In genomic region chr2:213733893-213734292, GRCh38 we compare ENCODE assay signal across 16 cellular contexts.
DNase-seq lines count a peak whose midpoint lies in the region; ATAC-seq, FAIRE-seq and TF ChIP-seq lines count a peak whose summit lies in the region.
"Had no signal": no experiment of that assay in that cellular context is flagged by ENCODE, and none has a peak within 500 bp of the region (broad histone marks: within the 10 kb centered on the region; RNA-seq: fewer than 3 reads in every experiment).

No MANE protein-coding gene starts in this region.

- peaks cover 7% of the 10 kb centered on the region for H3K4me1 ChIP-seq in GM12878 (ENCODE audit: control insufficient read depth, insufficient read depth, low read length)
- H3K4me1 ChIP-seq: Caco-2, sigmoid colon had no signal

- in situ Hi-C loops in GM12878 (cut with MboI), result no loop called here

- FAIRE-seq in GM12878 (lab: Jason Lieb, UNC), result peak; percentile 78
- FAIRE-seq: TTC549 had no signal

- POLR2A ChIA-PET in GM12878 (lab: Charles Lee), result no interaction called here

- H3K9me3 ChIP-seq in GM12878 (replicated peaks; ENCODE audit: control insufficient read depth, insufficient read depth, low read length), result no peaks in the 10 kb centered on the region; the same call in 2 of the 3 replicates
- H3K9me3 ChIP-seq: Caco-2, sigmoid colon had no signal

- ATAC-seq in GM18909 (IDR thresholded peaks at IDR 0.05; ENCODE audit: poor library complexity, unreplicated experiment), result peak; percentile 96
- peak; percentile 84 for ATAC-seq in GM21619 (IDR thresholded peaks at IDR 0.05; ENCODE audit: unreplicated experiment)
- ATAC-seq in HG03064 (IDR thresholded peaks at IDR 0.05; ENCODE audit: low read depth, unreplicated experiment), result peak; percentile 95
- ATAC-seq in GM12878, result peak; percentile 98
- ATAC-seq: left lobe of liver had no signal

- 1% methylated on average over 3 of the region's 3 CpGs for WGBS in GM12878 (ENCODE audit: insufficient coverage, insufficient replicate concordance, low lambda C conversion rate, missing lambda C conversion rate)

- peak overlapping the region; percentile 69 for H3K4me2 ChIP-seq in GM12878 (ENCODE audit: control insufficient read depth, insufficient read depth)

- TF ChIP-seq CTCF in GM12878 (IDR thresholded peaks at IDR 0.05 in 2 of 3, conservative IDR thresholded peaks at IDR 0.05 in 1 of 3; ENCODE audit: control insufficient read depth in 2 of 3, extremely low read depth in 1 of 3, insufficient read depth in 1 of 3, low read depth in 3 of 3, low read length in 3 of 3), result no peak

- intact Hi-C loops in GM12878 (cut with micrococcal nuclease; ENCODE audit: unreplicated experiment), result loop anchor here (5.0 kb wide), 1 partner anchor 107 kb away; no protein-coding TSS in a partner anchor

- RAD21 ChIA-PET in GM12878 (lab: Charles Lee; ENCODE audit: unreplicated experiment), result interaction anchor here (1.4 kb wide), 1 partner anchor 18 kb away, joined by 7 read pairs; no protein-coding TSS in a partner anchor

- no peak overlapping the region for H3K4me3 ChIP-seq in GM12878
- H3K4me3 ChIP-seq: sigmoid colon had no signal

- no peak for TF ChIP-seq POLR2A in GM12878 (IDR thresholded peaks at IDR 0.05; ENCODE audit: low read depth, low read length)

- SMC1A ChIA-PET in GM12878 (lab: Charles Lee; ENCODE audit: uncharacterized antibody, unreplicated experiment), result interaction anchor here (1.0 to 2.2 kb wide), 6 partner anchors 10 to 50 kb away, joined by 3 to 14 read pairs (median 4); no protein-coding TSS in a partner anchor

- H3K27me3 ChIP-seq in GM12878 (replicated peaks in 1 of 2; ENCODE audit: control insufficient read depth in 2 of 2, insufficient read depth in 2 of 2, low read length in 1 of 2), result no peaks in the 10 kb centered on the region
- H3K27me3 ChIP-seq: sigmoid colon had no signal

- TF ChIP-seq RAD21 in GM12878 (IDR thresholded peaks at IDR 0.05; ENCODE audit: insufficient read depth, low read depth, low read length), result no peak

- peak overlapping the region; percentile 71 for H2AFZ ChIP-seq in GM12878 (ENCODE audit: control insufficient read depth, low read depth, low read length)

- no peaks in the 10 kb centered on the region for H3K79me2 ChIP-seq in GM12878 (ENCODE audit: control insufficient read depth, insufficient read depth, low read length)

- CTCF ChIA-PET in GM12878 (lab: Yijun Ruan, JAX), result no interaction called here

- TF ChIP-seq EP300 in GM12878 (IDR thresholded peaks at IDR 0.05; ENCODE audit: borderline replicate concordance in 1 of 2, control insufficient read depth in 1 of 2, low read depth in 2 of 2, low read length in 2 of 2), result peak; percentile 48 to 65; a peak in 1 of 4 replicates

- H3K36me3 ChIP-seq in GM12878 (ENCODE audit: control insufficient read depth in 2 of 2, insufficient read depth in 2 of 2, low read length in 1 of 2), result no peaks in the 10 kb centered on the region
- H3K36me3 ChIP-seq: sigmoid colon had no signal

- no TSS peak for BruUV-seq in GM12878 (replicated peaks; lab: Mats Ljungman, UMichigan)

- DNase-seq in GM12878 (ENCODE audit: low read depth, low spot score) (peak; percentile 59), NCI-H82 treated with DMSO at 0.1 percent for 48 hours (lab: John Stamatoyannopoulos, UW; ENCODE audit: unreplicated experiment) (no peak), kidney glomerular epithelial cell (lab: John Stamatoyannopoulos, UW) (no peak), NCI-H345 (lab: John Stamatoyannopoulos, UW) (no peak)
- DNase-seq: activated T-cell treated with anti-CD3 and anti-CD28 coated beads for 4 hours; anterior cingulate cortex; Caco-2; effector CD8-positive, alpha-beta T cell; NCI-H510A treated with DMSO at 0.1 percent for 48 hours; Right ventricle myocardium superior; sigmoid colon had no signal

- no peak overlapping the region; the same call in 1 of the 2 replicates for H3K9ac ChIP-seq in GM12878 (ENCODE audit: control insufficient read depth, insufficient read depth, low read length)

- peak overlapping the region; percentile 75 for H3K27ac ChIP-seq in GM12878 (ENCODE audit: control insufficient read depth, insufficient read depth)
- H3K27ac ChIP-seq: sigmoid colon had no signal

- H4K20me1 ChIP-seq in GM12878 (ENCODE audit: control insufficient read depth, insufficient read depth), result no peaks in the 10 kb centered on the region

TF ChIP-seq in GM12878, 131 proteins besides CTCF, POLR2A, EP300 and RAD21 (continues in another document):
- no peak for TF ChIP-seq ZNF384 (IDR thresholded peaks at IDR 0.05; ENCODE audit: borderline replicate concordance, low read depth, low read length)
- peak; percentile 60; the same call in 1 of the 2 replicates for TF ChIP-seq RUNX3 (IDR thresholded peaks at IDR 0.05; ENCODE audit: low read length)
- no peak for TF ChIP-seq CEBPB (IDR thresholded peaks at IDR 0.05; ENCODE audit: borderline replicate concordance in 1 of 2, low read depth in 2 of 2, low read length in 2 of 2)
- TF ChIP-seq NR2C1 (IDR thresholded peaks at IDR 0.05), result no peak
- TF ChIP-seq SRF (IDR thresholded peaks at IDR 0.05; ENCODE audit: low read depth in 2 of 2, low read length in 2 of 2), result no peak
- TF ChIP-seq, protein P1, sequence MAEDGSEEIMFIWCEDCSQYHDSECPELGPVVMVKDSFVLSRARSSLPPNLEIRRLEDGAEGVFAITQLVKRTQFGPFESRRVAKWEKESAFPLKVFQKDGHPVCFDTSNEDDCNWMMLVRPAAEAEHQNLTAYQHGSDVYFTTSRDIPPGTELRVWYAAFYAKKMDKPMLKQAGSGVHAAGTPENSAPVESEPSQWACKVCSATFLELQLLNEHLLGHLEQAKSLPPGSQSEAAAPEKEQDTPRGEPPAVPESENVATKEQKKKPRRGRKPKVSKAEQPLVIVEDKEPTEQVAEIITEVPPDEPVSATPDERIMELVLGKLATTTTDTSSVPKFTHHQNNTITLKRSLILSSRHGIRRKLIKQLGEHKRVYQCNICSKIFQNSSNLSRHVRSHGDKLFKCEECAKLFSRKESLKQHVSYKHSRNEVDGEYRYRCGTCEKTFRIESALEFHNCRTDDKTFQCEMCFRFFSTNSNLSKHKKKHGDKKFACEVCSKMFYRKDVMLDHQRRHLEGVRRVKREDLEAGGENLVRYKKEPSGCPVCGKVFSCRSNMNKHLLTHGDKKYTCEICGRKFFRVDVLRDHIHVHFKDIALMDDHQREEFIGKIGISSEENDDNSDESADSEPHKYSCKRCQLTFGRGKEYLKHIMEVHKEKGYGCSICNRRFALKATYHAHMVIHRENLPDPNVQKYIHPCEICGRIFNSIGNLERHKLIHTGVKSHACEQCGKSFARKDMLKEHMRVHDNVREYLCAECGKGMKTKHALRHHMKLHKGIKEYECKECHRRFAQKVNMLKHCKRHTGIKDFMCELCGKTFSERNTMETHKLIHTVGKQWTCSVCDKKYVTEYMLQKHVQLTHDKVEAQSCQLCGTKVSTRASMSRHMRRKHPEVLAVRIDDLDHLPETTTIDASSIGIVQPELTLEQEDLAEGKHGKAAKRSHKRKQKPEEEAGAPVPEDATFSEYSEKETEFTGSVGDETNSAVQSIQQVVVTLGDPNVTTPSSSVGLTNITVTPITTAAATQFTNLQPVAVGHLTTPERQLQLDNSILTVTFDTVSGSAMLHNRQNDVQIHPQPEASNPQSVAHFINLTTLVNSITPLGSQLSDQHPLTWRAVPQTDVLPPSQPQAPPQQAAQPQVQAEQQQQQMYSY (CRISPR knock-in tag; IDR thresholded peaks at IDR 0.05), result no peak
- no peak for TF ChIP-seq ZNF687 (IDR thresholded peaks at IDR 0.05)
